1 cellular context compared by ENCODE assay signal in genomic region chr13:44364601-44365000, GRCh38.
A peak's percentile ranks its signal among the peaks of the same experiment; 100 is the strongest.
TF ChIP-seq lines count a peak whose summit lies in the region.

No MANE protein-coding gene starts in this region.

TF ChIP-seq in HepG2, 621 proteins besides CTCF, POLR2A, EP300 and RAD21 (continued from another document and continues in another):
- TF ChIP-seq, protein P1, sequence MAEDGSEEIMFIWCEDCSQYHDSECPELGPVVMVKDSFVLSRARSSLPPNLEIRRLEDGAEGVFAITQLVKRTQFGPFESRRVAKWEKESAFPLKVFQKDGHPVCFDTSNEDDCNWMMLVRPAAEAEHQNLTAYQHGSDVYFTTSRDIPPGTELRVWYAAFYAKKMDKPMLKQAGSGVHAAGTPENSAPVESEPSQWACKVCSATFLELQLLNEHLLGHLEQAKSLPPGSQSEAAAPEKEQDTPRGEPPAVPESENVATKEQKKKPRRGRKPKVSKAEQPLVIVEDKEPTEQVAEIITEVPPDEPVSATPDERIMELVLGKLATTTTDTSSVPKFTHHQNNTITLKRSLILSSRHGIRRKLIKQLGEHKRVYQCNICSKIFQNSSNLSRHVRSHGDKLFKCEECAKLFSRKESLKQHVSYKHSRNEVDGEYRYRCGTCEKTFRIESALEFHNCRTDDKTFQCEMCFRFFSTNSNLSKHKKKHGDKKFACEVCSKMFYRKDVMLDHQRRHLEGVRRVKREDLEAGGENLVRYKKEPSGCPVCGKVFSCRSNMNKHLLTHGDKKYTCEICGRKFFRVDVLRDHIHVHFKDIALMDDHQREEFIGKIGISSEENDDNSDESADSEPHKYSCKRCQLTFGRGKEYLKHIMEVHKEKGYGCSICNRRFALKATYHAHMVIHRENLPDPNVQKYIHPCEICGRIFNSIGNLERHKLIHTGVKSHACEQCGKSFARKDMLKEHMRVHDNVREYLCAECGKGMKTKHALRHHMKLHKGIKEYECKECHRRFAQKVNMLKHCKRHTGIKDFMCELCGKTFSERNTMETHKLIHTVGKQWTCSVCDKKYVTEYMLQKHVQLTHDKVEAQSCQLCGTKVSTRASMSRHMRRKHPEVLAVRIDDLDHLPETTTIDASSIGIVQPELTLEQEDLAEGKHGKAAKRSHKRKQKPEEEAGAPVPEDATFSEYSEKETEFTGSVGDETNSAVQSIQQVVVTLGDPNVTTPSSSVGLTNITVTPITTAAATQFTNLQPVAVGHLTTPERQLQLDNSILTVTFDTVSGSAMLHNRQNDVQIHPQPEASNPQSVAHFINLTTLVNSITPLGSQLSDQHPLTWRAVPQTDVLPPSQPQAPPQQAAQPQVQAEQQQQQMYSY (CRISPR knock-in tag; IDR thresholded peaks at IDR 0.05), result no peak
- TF ChIP-seq RNF219 (CRISPR knock-in tag; IDR thresholded peaks at IDR 0.05) (no peak), NFIB (CRISPR knock-in tag; IDR thresholded peaks at IDR 0.05; ENCODE audit: borderline replicate concordance) (no peak), PPARG (CRISPR knock-in tag; conservative IDR thresholded peaks at IDR 0.05) (peak; percentile 82), ZNF546 (CRISPR knock-in tag; conservative IDR thresholded peaks at IDR 0.05) (no peak), PLRG1 (conservative IDR thresholded peaks at IDR 0.05) (no peak), DR1 (CRISPR knock-in tag; IDR thresholded peaks at IDR 0.05) (no peak), ZNF343 (CRISPR knock-in tag; IDR thresholded peaks at IDR 0.05) (no peak), NFE2 (CRISPR knock-in tag; IDR thresholded peaks at IDR 0.05) (no peak), ZNF530 (CRISPR knock-in tag; IDR thresholded peaks at IDR 0.05; ENCODE audit: low read depth) (no peak), ZBTB21 (CRISPR knock-in tag; IDR thresholded peaks at IDR 0.05) (no peak), THRA (CRISPR knock-in tag; IDR thresholded peaks at IDR 0.05; ENCODE audit: borderline replicate concordance) (no peak), THAP11 (CRISPR knock-in tag; IDR thresholded peaks at IDR 0.05) (no peak), KLF11 (CRISPR knock-in tag; IDR thresholded peaks at IDR 0.05) (no peak), UBTF (CRISPR knock-in tag; IDR thresholded peaks at IDR 0.05) (no peak), TOE1 (CRISPR knock-in tag; IDR thresholded peaks at IDR 0.05) (no peak), TAF15 (IDR thresholded peaks at IDR 0.05; ENCODE audit: low read depth, low read length, poor library complexity, severe bottlenecking) (no peak), RXRA (CRISPR knock-in tag; IDR thresholded peaks at IDR 0.05) (no peak; the same call in 1 of the 2 replicates), ZNF496 (CRISPR knock-in tag; IDR thresholded peaks at IDR 0.05; ENCODE audit: insufficient replicate concordance) (no peak), HNF4G (IDR thresholded peaks at IDR 0.05; ENCODE audit: borderline replicate concordance, low read depth, low read length) (peak; percentile 32; the same call in 1 of the 2 replicates), HNF4G (CRISPR knock-in tag; IDR thresholded peaks at IDR 0.05; ENCODE audit: borderline replicate concordance, low read depth) (no peak), ZBTB2 (CRISPR knock-in tag; IDR thresholded peaks at IDR 0.05; ENCODE audit: low read depth) (no peak), PHF20 (CRISPR knock-in tag; IDR thresholded peaks at IDR 0.05) (no peak), ELF4 (CRISPR knock-in tag; IDR thresholded peaks at IDR 0.05; ENCODE audit: borderline replicate concordance) (no peak), GABPA (IDR thresholded peaks at IDR 0.05; ENCODE audit: low read depth, low read length) (no peak), GABPA (CRISPR knock-in tag; IDR thresholded peaks at IDR 0.05; ENCODE audit: low read depth) (peak; percentile 57), ZNF510 (CRISPR knock-in tag; IDR thresholded peaks at IDR 0.05; ENCODE audit: low read depth) (no peak), KAT2B (IDR thresholded peaks at IDR 0.05; ENCODE audit: borderline replicate concordance, low read depth, low read length) (no peak), HCFC1 (IDR thresholded peaks at IDR 0.05; ENCODE audit: low read depth, low read length) (no peak), NR2F6 (IDR thresholded peaks at IDR 0.05) (peak; percentile 81), NR2F6 (CRISPR knock-in tag; IDR thresholded peaks at IDR 0.05) (peak; percentile 82), ARID4A (CRISPR knock-in tag; IDR thresholded peaks at IDR 0.05; ENCODE audit: borderline replicate concordance) (no peak), SP2 (CRISPR knock-in tag; IDR thresholded peaks at IDR 0.05) (no peak), AHR (CRISPR knock-in tag; IDR thresholded peaks at IDR 0.05) (no peak), MYNN (CRISPR knock-in tag; IDR thresholded peaks at IDR 0.05; ENCODE audit: low read depth) (no peak), ZC3H4 (CRISPR knock-in tag; IDR thresholded peaks at IDR 0.05; ENCODE audit: borderline replicate concordance) (no peak), ZNF3 (CRISPR knock-in tag; IDR thresholded peaks at IDR 0.05) (no peak), USF2 (IDR thresholded peaks at IDR 0.05; ENCODE audit: low read depth, low read length) (no peak), USF2 (CRISPR knock-in tag; IDR thresholded peaks at IDR 0.05; ENCODE audit: borderline replicate concordance) (no peak)
- TF ChIP-seq, protein P2, sequence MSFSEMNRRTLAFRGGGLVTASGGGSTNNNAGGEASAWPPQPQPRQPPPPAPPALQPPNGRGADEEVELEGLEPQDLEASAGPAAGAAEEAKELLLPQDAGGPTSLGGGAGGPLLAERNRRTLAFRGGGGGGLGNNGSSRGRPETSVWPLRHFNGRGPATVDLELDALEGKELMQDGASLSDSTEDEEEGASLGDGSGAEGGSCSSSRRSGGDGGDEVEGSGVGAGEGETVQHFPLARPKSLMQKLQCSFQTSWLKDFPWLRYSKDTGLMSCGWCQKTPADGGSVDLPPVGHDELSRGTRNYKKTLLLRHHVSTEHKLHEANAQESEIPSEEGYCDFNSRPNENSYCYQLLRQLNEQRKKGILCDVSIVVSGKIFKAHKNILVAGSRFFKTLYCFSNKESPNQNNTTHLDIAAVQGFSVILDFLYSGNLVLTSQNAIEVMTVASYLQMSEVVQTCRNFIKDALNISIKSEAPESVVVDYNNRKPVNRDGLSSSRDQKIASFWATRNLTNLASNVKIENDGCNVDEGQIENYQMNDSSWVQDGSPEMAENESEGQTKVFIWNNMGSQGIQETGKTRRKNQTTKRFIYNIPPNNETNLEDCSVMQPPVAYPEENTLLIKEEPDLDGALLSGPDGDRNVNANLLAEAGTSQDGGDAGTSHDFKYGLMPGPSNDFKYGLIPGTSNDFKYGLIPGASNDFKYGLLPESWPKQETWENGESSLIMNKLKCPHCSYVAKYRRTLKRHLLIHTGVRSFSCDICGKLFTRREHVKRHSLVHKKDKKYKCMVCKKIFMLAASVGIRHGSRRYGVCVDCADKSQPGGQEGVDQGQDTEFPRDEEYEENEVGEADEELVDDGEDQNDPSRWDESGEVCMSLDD (CRISPR knock-in tag; IDR thresholded peaks at IDR 0.05; ENCODE audit: borderline replicate concordance), result no peak
- TF ChIP-seq, protein P3, sequence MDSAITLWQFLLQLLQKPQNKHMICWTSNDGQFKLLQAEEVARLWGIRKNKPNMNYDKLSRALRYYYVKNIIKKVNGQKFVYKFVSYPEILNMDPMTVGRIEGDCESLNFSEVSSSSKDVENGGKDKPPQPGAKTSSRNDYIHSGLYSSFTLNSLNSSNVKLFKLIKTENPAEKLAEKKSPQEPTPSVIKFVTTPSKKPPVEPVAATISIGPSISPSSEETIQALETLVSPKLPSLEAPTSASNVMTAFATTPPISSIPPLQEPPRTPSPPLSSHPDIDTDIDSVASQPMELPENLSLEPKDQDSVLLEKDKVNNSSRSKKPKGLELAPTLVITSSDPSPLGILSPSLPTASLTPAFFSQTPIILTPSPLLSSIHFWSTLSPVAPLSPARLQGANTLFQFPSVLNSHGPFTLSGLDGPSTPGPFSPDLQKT (CRISPR knock-in tag; IDR thresholded peaks at IDR 0.05; ENCODE audit: borderline replicate concordance), result no peak
